In genomic region chr19:18421371-18421959, GRCh38 we compare ENCODE assay signal across 10 cellular contexts. TPM values are rescaled to one million over a fixed set of nuclear protein-coding genes. Genes with fewer than 3 reads are reported as not detected.
A peak's percentile ranks its signal among the peaks of the same experiment; 100 is the strongest.
DNase-seq lines count a peak whose midpoint lies in the region; ATAC-seq and TF ChIP-seq lines count a peak whose summit lies in the region.
"Had no signal": no experiment of that assay in that cellular context is flagged by ENCODE, and none has a peak within 500 bp of the region (broad histone marks: within the 10 kb centered on the region; RNA-seq: fewer than 3 reads in every experiment).

No MANE protein-coding gene starts in this region.

- DNase-seq in CD4-positive, CD25-positive, alpha-beta regulatory T cell = no peak
- DNase-seq in MG63 (no peak), breast epithelium (ENCODE audit: low spot score in 2 of 2) (no peak), neural crest cell (ENCODE audit: low read depth, low spot score) (no peak), HEK293T (ENCODE audit: extremely low spot score) (no peak), GOT3 (lab: John Stamatoyannopoulos, UW) (no peak)
- DNase-seq: NCI-H187 treated with DMSO at 0.1 percent for 48 hours had no signal

- H3K4me1 ChIP-seq in CD4-positive, CD25-positive, alpha-beta regulatory T cell (ENCODE audit: control insufficient read depth, insufficient read depth, low read length, poor library complexity, severe bottlenecking) = peaks cover 89% of the 10 kb centered on the region
- H3K4me1 ChIP-seq in breast epithelium = peaks cover 10 to 21% of the 10 kb centered on the region in 2 donors

- TF ChIP-seq CTCF in breast epithelium (IDR thresholded peaks at IDR 0.05) = no peak
- TF ChIP-seq CTCF in neural crest cell (conservative IDR thresholded peaks at IDR 0.05) = no peak

- POLR2A ChIA-PET in HEK293T (lab: Yijun Ruan, JAX) = interaction anchor here (1.2 to 1.9 kb wide), 3 partner anchors 13 to 140 kb away, joined by 3 to 5 read pairs (median 4); partner anchors contain the start of gene JUND

- no peaks in the 10 kb centered on the region for H3K36me3 ChIP-seq in CD4-positive, CD25-positive, alpha-beta regulatory T cell (ENCODE audit: control insufficient read depth, insufficient read depth, low read length)
- H3K36me3 ChIP-seq in MG63 = peaks cover 38% of the 10 kb centered on the region
- no peaks in the 10 kb centered on the region for H3K36me3 ChIP-seq in breast epithelium

- H3K4me3 ChIP-seq in CD4-positive, CD25-positive, alpha-beta regulatory T cell (ENCODE audit: low read depth, low read length) = no peak overlapping the region
- peak overlapping the region; percentile 77 for H3K4me3 ChIP-seq in MG63
- H3K4me3 ChIP-seq in breast epithelium = peak overlapping the region in 1 of 3 donors; percentile 96
- H3K4me3 ChIP-seq: lung had no signal

- CTCF ChIA-PET in HEK293T (lab: Yijun Ruan, JAX) = interaction anchor here (0.7 kb wide), 1 partner anchor 165 kb away, joined by 3 read pairs; no protein-coding TSS in a partner anchor

- H3K4me1 Mint-ChIP-seq in CD4-positive, CD25-positive, alpha-beta regulatory T cell = peaks cover 7 to 85% (median 44%) of the 10 kb centered on the region in 4 donors
- peaks cover 40% of the 10 kb centered on the region for H3K4me1 Mint-ChIP-seq in neural crest cell

- H3K9me3 ChIP-seq in CD4-positive, CD25-positive, alpha-beta regulatory T cell (ENCODE audit: control insufficient read depth in 2 of 2, low read length in 2 of 2) = no peaks in the 10 kb centered on the region
- no peaks in the 10 kb centered on the region for H3K9me3 ChIP-seq in MG63
- no peaks in the 10 kb centered on the region for H3K9me3 ChIP-seq in breast epithelium

- intact Hi-C loops in breast epithelium (cut with DNase I; ENCODE audit: low total_unique reads) = no loop called here

- no peaks in the 10 kb centered on the region for H3K36me3 Mint-ChIP-seq in CD4-positive, CD25-positive, alpha-beta regulatory T cell
- H3K36me3 Mint-ChIP-seq in neural crest cell (ENCODE audit: low read depth) = no peaks in the 10 kb centered on the region

- peak overlapping the region; percentile 69 for H3K27ac ChIP-seq in CD4-positive, CD25-positive, alpha-beta regulatory T cell (ENCODE audit: insufficient read depth, low read length, poor library complexity, severe bottlenecking)
- peak overlapping the region; percentile 91 to 92 for H3K27ac ChIP-seq in breast epithelium

- H3K27me3 Mint-ChIP-seq in CD4-positive, CD25-positive, alpha-beta regulatory T cell = peaks cover 19% of the 10 kb centered on the region
- H3K27me3 Mint-ChIP-seq in neural crest cell (ENCODE audit: low read depth) = peaks cover 28% of the 10 kb centered on the region

- H3K4me3 Mint-ChIP-seq in CD4-positive, CD25-positive, alpha-beta regulatory T cell = peak overlapping the region; percentile 84 to 96 (median 90)
- H3K4me3 Mint-ChIP-seq in neural crest cell = peak overlapping the region; percentile 78

- no peak for ATAC-seq in CD4-positive, CD25-positive, alpha-beta regulatory T cell (ENCODE audit: low read depth in 2 of 2)
- ATAC-seq in HG03439 (IDR thresholded peaks at IDR 0.05; ENCODE audit: unreplicated experiment) (no peak), HG02970 (IDR thresholded peaks at IDR 0.05; ENCODE audit: low FRiP score, unreplicated experiment) (no peak)

- peak overlapping the region; percentile 69 to 98 (median 89) for H3K27ac Mint-ChIP-seq in CD4-positive, CD25-positive, alpha-beta regulatory T cell
- no peak overlapping the region for H3K27ac Mint-ChIP-seq in neural crest cell (ENCODE audit: unreplicated experiment)

- no peaks in the 10 kb centered on the region for H3K27me3 ChIP-seq in CD4-positive, CD25-positive, alpha-beta regulatory T cell (ENCODE audit: control insufficient read depth, insufficient read depth, low read length)
- H3K27me3 ChIP-seq in MG63 = no peaks in the 10 kb centered on the region
- no peaks in the 10 kb centered on the region for H3K27me3 ChIP-seq in breast epithelium

- TF ChIP-seq POLR2A in breast epithelium (IDR thresholded peaks at IDR 0.05) = no peak

- H3K9me3 Mint-ChIP-seq in CD4-positive, CD25-positive, alpha-beta regulatory T cell = peaks cover 0 to 1% (median 0%) of the 10 kb centered on the region in 7 donors
- H3K9me3 Mint-ChIP-seq in neural crest cell = no peaks in the 10 kb centered on the region

TF ChIP-seq in HEK293T, 16 proteins besides CTCF, POLR2A, EP300 and RAD21:
- no peak for TF ChIP-seq FOXK2 (IDR thresholded peaks at IDR 0.05)
- TF ChIP-seq NFRKB (IDR thresholded peaks at IDR 0.05) = no peak
- no peak for TF ChIP-seq LEF1 (IDR thresholded peaks at IDR 0.05; ENCODE audit: borderline replicate concordance)
- no peak for TF ChIP-seq BHLHE40 (IDR thresholded peaks at IDR 0.05; ENCODE audit: borderline replicate concordance)
- TF ChIP-seq PKNOX1 (IDR thresholded peaks at IDR 0.05) = no peak
- TF ChIP-seq TARDBP (IDR thresholded peaks at IDR 0.05) = no peak
- TF ChIP-seq FOXM1 (IDR thresholded peaks at IDR 0.05; ENCODE audit: borderline replicate concordance) = no peak

RNA-seq across cellular contexts. Expression of gene SSBP4, which starts 2.3 kb away (rescaled TPM):
- 97.9 TPM for total RNA-seq in CD4-positive, CD25-positive, alpha-beta regulatory T cell
- polyA plus RNA-seq in CD4-positive, CD25-positive, alpha-beta regulatory T cell = 10 to 100 TPM; 47.3 to 84.0 (median 65.6) TPM
- 187 and 203 TPM in 2 replicates for total RNA-seq in MG63 (2014; rRNA removed; shearing (Covaris generic); ENCODE audit: low replicate concordance)
- 10 to 100 TPM; 29.4 to 71.8 (median 46.7) TPM for total RNA-seq in breast epithelium
- total RNA-seq in neural crest cell = 68.0 and 71.8 TPM in 2 replicates

RNA-seq across cellular contexts. Expression of gene ISYNA1, which starts 16.5 kb away (rescaled TPM):
- 26.2 TPM for total RNA-seq in CD4-positive, CD25-positive, alpha-beta regulatory T cell
- 10 to 100 TPM; 11.3 to 26.0 (median 21.4) TPM for polyA plus RNA-seq in CD4-positive, CD25-positive, alpha-beta regulatory T cell
- total RNA-seq in MG63 (2014; rRNA removed; shearing (Covaris generic); ENCODE audit: low replicate concordance) = 0.40 and 4.4 TPM in 2 replicates
- total RNA-seq in breast epithelium = 10 to 100 TPM in 2 of 3 donors, 1 to 10 TPM in 1; 7.4 to 42.9 (median 40.2) TPM
- total RNA-seq in neural crest cell = 251 and 254 TPM in 2 replicates

RNA-seq across cellular contexts. Expression of gene LRRC25, which starts 24.0 kb away (rescaled TPM):
- not detected for total RNA-seq in CD4-positive, CD25-positive, alpha-beta regulatory T cell
- polyA plus RNA-seq in CD4-positive, CD25-positive, alpha-beta regulatory T cell = under 1 TPM in 3 of 4 donors, not detected in 1; 0.09 to 0.79 (median 0.25) TPM
- total RNA-seq in MG63 (2014; rRNA removed; shearing (Covaris generic); ENCODE audit: low replicate concordance) = not detected in 2 replicates
- total RNA-seq in breast epithelium (10 to 100 TPM in 1 of 3 donors, 1 to 10 TPM in 2; 3.9 to 27.2 (median 7.2) TPM), neural crest cell (not detected in 2 replicates)

RNA-seq across cellular contexts. Expression of gene GDF15, which starts 35.5 kb away (rescaled TPM):
- total RNA-seq in CD4-positive, CD25-positive, alpha-beta regulatory T cell = not detected
- not detected for polyA plus RNA-seq in CD4-positive, CD25-positive, alpha-beta regulatory T cell
- 2.3 and 13.1 TPM in 2 replicates for total RNA-seq in MG63 (2014; rRNA removed; shearing (Covaris generic); ENCODE audit: low replicate concordance)
- total RNA-seq in breast epithelium (10 to 100 TPM in 1 of 3 donors, 1 to 10 TPM in 2; 2.7 to 60.3 (median 9.2) TPM), neural crest cell (1.2 TPM in 2 replicates)
